In the genomic region with DNA sequence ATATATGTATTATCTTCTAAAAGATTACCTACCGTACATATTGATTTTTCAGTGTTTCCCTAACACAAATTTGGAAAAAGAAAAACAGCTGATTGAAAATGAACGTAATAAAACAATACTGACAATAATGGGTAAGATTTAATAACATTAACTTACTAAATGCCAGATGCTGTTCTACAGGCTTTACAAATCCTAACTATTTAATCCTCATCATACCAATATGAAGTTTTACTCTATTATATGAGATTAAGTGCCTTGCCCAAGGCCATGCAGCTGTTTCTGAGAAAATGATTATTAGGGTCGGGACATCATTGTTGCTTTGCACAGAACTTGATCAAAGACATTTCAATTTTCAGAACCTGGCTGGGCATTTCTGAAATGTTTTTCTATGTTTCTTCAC, we compare ENCODE assay signal across 15 cellular contexts.
A peak's percentile ranks its signal among the peaks of the same experiment; 100 is the strongest.
DNase-seq lines count a peak whose midpoint lies in the region; ATAC-seq and TF ChIP-seq lines count a peak whose summit lies in the region.
"Had no signal": no experiment of that assay in that cellular context is flagged by ENCODE, and none has a peak within 500 bp of the region (broad histone marks: within the 10 kb centered on the region; RNA-seq: fewer than 3 reads in every experiment).

No MANE protein-coding gene starts in this region.

- no peak for TF ChIP-seq CTCF in mesothelial cell of epicardium (IDR thresholded peaks at IDR 0.05; ENCODE audit: unreplicated experiment)

- H3K9me3 ChIP-seq in SK-N-MC (ENCODE audit: low read depth, low read length) = no peaks in the 10 kb centered on the region
- H3K9me3 ChIP-seq: HAP-1 had no signal

- peaks cover 24% of the 10 kb centered on the region for H3K9me3 Mint-ChIP-seq in mesothelial cell of epicardium
- H3K9me3 Mint-ChIP-seq: CD8-positive, alpha-beta T cell had no signal

- peaks cover 37% of the 10 kb centered on the region for H3K4me1 Mint-ChIP-seq in mesothelial cell of epicardium

- peak overlapping the region; percentile 78 for H3K27ac ChIP-seq in SK-N-MC
- H3K27ac ChIP-seq: C4-2B, HL-60 had no signal

- ATAC-seq in HG02938 (IDR thresholded peaks at IDR 0.05; ENCODE audit: unreplicated experiment) = no peak
- ATAC-seq: CD8-positive, alpha-beta T cell; GM12878; K562 had no signal

- peak overlapping the region; percentile 46 for H3K4me3 ChIP-seq in SK-N-MC
- H3K4me3 ChIP-seq: GM12878, HAP-1, K562 had no signal

- DNase-seq in NCI-H524 (lab: John Stamatoyannopoulos, UW) (peak; percentile 22 to 68), SK-N-MC (ENCODE audit: low read depth, low spot score) (no peak), mesothelial cell of epicardium (ENCODE audit: low spot score in 2 of 2, unreplicated experiment in 2 of 2) (no peak), retina (no peak)
- DNase-seq in effector CD8-positive, alpha-beta T cell (lab: John Stamatoyannopoulos, UW) = no peak
- DNase-seq: ACHN; Calu3; CD8-positive, alpha-beta T cell; DMS79 treated with DMSO at 0.1 percent for 48 hours had no signal

- no peak overlapping the region for H3K9ac ChIP-seq in SK-N-MC (ENCODE audit: insufficient read length)

- peaks cover 19% of the 10 kb centered on the region for H3K36me3 Mint-ChIP-seq in mesothelial cell of epicardium
- H3K36me3 Mint-ChIP-seq: CD8-positive, alpha-beta T cell had no signal

- no peak overlapping the region for H3K4me3 Mint-ChIP-seq in mesothelial cell of epicardium
- H3K4me3 Mint-ChIP-seq: CD8-positive, alpha-beta T cell had no signal

- H3K36me3 ChIP-seq in SK-N-MC (ENCODE audit: insufficient read depth, low read length) = no peaks in the 10 kb centered on the region
- H3K36me3 ChIP-seq: HAP-1 had no signal

- no peaks in the 10 kb centered on the region for H3K27me3 Mint-ChIP-seq in mesothelial cell of epicardium (ENCODE audit: low read depth)

- peak overlapping the region; percentile 45 for H3K27ac Mint-ChIP-seq in mesothelial cell of epicardium
- H3K27ac Mint-ChIP-seq: CD8-positive, alpha-beta T cell had no signal

Comparison
In these comparisons a context has a peak if more than half of its experiments do, and no peak if none do; other contexts are left out.
1. DNase-seq: peak in NCI-H524 (2 of 2); none in SK-N-MC (single experiment), mesothelial cell of epicardium (0 of 2), effector CD8-positive, alpha-beta T cell (single experiment) and retina (single experiment).